8 cellular contexts compared by ENCODE assay signal in genomic region chr16:30997000-30997886, GRCh38. TPM values are rescaled to one million over a fixed set of nuclear protein-coding genes. Genes with fewer than 3 reads are reported as not detected.
DNase-seq lines count a peak whose midpoint lies in the region; ATAC-seq and TF ChIP-seq lines count a peak whose summit lies in the region.

No MANE protein-coding gene starts in this region.

- peak; percentile 81 for ATAC-seq in HG02852 (IDR thresholded peaks at IDR 0.05; ENCODE audit: unreplicated experiment)

- peaks cover 3% of the 10 kb centered on the region for H3K4me1 Mint-ChIP-seq in endothelial cell (ENCODE audit: unreplicated experiment)

- in situ Hi-C loops in GM13977 (cut with MboI; ENCODE audit: low pct_unique_long_range_greater_than_20kb, low sequenced_read_pairs, unreplicated experiment) = no loop called here

- no peaks in the 10 kb centered on the region for H3K9me3 Mint-ChIP-seq in endothelial cell (ENCODE audit: unreplicated experiment)

- no peak overlapping the region for H3K27ac Mint-ChIP-seq in endothelial cell (ENCODE audit: unreplicated experiment)

- peaks cover 3% of the 10 kb centered on the region for H3K36me3 Mint-ChIP-seq in endothelial cell (ENCODE audit: low read depth, unreplicated experiment)

- peaks cover 8% of the 10 kb centered on the region for H3K27me3 Mint-ChIP-seq in endothelial cell (ENCODE audit: unreplicated experiment)

- DNase-seq in GM13977 (ENCODE audit: low spot score) (peak; percentile 99), NCI-H510A (lab: John Stamatoyannopoulos, UW) (peak; percentile 24), endothelial cell (ENCODE audit: low spot score) (peak; percentile 56), midbrain (lab: John Stamatoyannopoulos, UW) (peak; percentile 7), SK-N-DZ (ENCODE audit: low spot score) (no peak)
- DNase-seq in activated CD8-positive, alpha-beta memory T cell treated with anti-CD3 and anti-CD28 coated beads for 24 hours = peak; percentile 92
- DNase-seq in stimulated activated CD8-positive, alpha-beta memory T cell treated with anti-CD3 and anti-CD28 coated beads, Interleukin-4, amount 100 ng/mL, for 4 hours (ENCODE audit: low read depth in 2 of 2, low spot score in 1 of 2) = peak; percentile 53 to 65

- TF ChIP-seq CTCF in GM13977 (IDR thresholded peaks at IDR 0.05; ENCODE audit: extremely low read depth, insufficient read depth, missing control alignments) (no peak), endothelial cell (IDR thresholded peaks at IDR 0.05; ENCODE audit: unreplicated experiment) (no peak)

- peak overlapping the region; percentile 76 for H3K4me3 Mint-ChIP-seq in endothelial cell (ENCODE audit: unreplicated experiment)

RNA-seq across cellular contexts. Expression of gene HSD3B7, which starts 12.2 kb away (rescaled TPM):
- total RNA-seq in endothelial cell (ENCODE audit: unreplicated experiment) = 5.3 TPM
- polyA plus RNA-seq in SK-N-DZ (2014; cell fraction: cytosol; rRNA removed) = 1.6 and 2.3 TPM in 2 replicates
- 8.9 and 12.2 TPM in 2 replicates for polyA plus RNA-seq in SK-N-DZ (2014; cell fraction: nucleus; rRNA removed)

RNA-seq across cellular contexts. Expression of gene STX1B, which starts 13.2 kb away (rescaled TPM):
- 5.5 TPM for total RNA-seq in endothelial cell (ENCODE audit: unreplicated experiment)
- polyA plus RNA-seq in SK-N-DZ (2014; cell fraction: cytosol; rRNA removed) = 4.4 and 5.7 TPM in 2 replicates
- 9.6 and 24.8 TPM in 2 replicates for polyA plus RNA-seq in SK-N-DZ (2014; cell fraction: nucleus; rRNA removed)

RNA-seq across cellular contexts. Expression of gene STX4, which starts 36.1 kb away (rescaled TPM):
- 74.2 TPM for total RNA-seq in endothelial cell (ENCODE audit: unreplicated experiment)
- polyA plus RNA-seq in SK-N-DZ (2014; cell fraction: cytosol; rRNA removed) = 5.1 and 7.1 TPM in 2 replicates
- polyA plus RNA-seq in SK-N-DZ (2014; cell fraction: nucleus; rRNA removed) = 16.9 and 18.5 TPM in 2 replicates

RNA-seq across cellular contexts. Expression of gene SETD1A, which starts 39.7 kb away (rescaled TPM):
- 23.4 TPM for total RNA-seq in endothelial cell (ENCODE audit: unreplicated experiment)
- polyA plus RNA-seq in SK-N-DZ (2014; cell fraction: cytosol; rRNA removed) = 4.9 and 5.6 TPM in 2 replicates
- 6.9 and 10.6 TPM in 2 replicates for polyA plus RNA-seq in SK-N-DZ (2014; cell fraction: nucleus; rRNA removed)

RNA-seq across cellular contexts. Expression of gene ORAI3, which starts 48.4 kb away (rescaled TPM):
- total RNA-seq in endothelial cell (ENCODE audit: unreplicated experiment) = 42.9 TPM
- 5.0 and 6.2 TPM in 2 replicates for polyA plus RNA-seq in SK-N-DZ (2014; cell fraction: cytosol; rRNA removed)
- polyA plus RNA-seq in SK-N-DZ (2014; cell fraction: nucleus; rRNA removed) = 1.1 and 7.3 TPM in 2 replicates
